Comparison of ENCODE assay signal across 10 cellular contexts in genomic region chr21:43733529-43734071, GRCh38. TPM values are rescaled to one million over a fixed set of nuclear protein-coding genes. Genes with fewer than 3 reads are reported as not detected.
DNase-seq lines count a peak whose midpoint lies in the region; ATAC-seq, FAIRE-seq and TF ChIP-seq lines count a peak whose summit lies in the region.
"Had no signal": no experiment of that assay in that cellular context is flagged by ENCODE, and none has a peak within 500 bp of the region (broad histone marks: within the 10 kb centered on the region; RNA-seq: fewer than 3 reads in every experiment).

No MANE protein-coding gene starts in this region.

- H3K9me3 Mint-ChIP-seq in CD4-positive, alpha-beta memory T cell = no peaks in the 10 kb centered on the region
- H3K9me3 Mint-ChIP-seq: activated naive CD4-positive, alpha-beta T cell treated with anti-CD3 and anti-CD28 coated beads, Interleukin-2, amount 50 U/mL, for 24 hours had no signal

- H3K27ac ChIP-seq in CD4-positive, alpha-beta memory T cell (ENCODE audit: low read depth, low read length) = no peak overlapping the region

- ATAC-seq in sciatic nerve (peak; percentile 55), Right ventricle myocardium inferior (no peak), GM19395 (IDR thresholded peaks at IDR 0.05; ENCODE audit: unreplicated experiment) (no peak), HG03196 (IDR thresholded peaks at IDR 0.05; ENCODE audit: unreplicated experiment) (no peak)

- H3K9me3 ChIP-seq in CD4-positive, alpha-beta memory T cell (ENCODE audit: control insufficient read depth in 1 of 2, low read length in 2 of 2) = no peaks in the 10 kb centered on the region

- POLR2A ChIA-PET in CD4-positive, alpha-beta memory T cell (lab: Charles Lee; ENCODE audit: partially characterized antibody) = interaction anchor here (1.0 kb wide), 1 partner anchor 14 kb away, joined by 3 read pairs; no protein-coding TSS in a partner anchor

- no peak for TF ChIP-seq CTCF in epithelial cell of esophagus (IDR thresholded peaks at IDR 0.05; ENCODE audit: insufficient read depth, low read depth, low read length, missing control alignments)

- FAIRE-seq in H54 (lab: Jason Lieb, UNC) = no peak
- FAIRE-seq: GM12891 had no signal

- intact Hi-C loops in CD4-positive, alpha-beta memory T cell (cut with micrococcal nuclease) = no loop called here
- intact Hi-C loops in sciatic nerve (cut with DNase I) (no loop called here), Right ventricle myocardium inferior (cut with DNase I) (no loop called here)

- H3K4me1 Mint-ChIP-seq in CD4-positive, alpha-beta memory T cell = peaks cover 21 to 31% (median 30%) of the 10 kb centered on the region in 4 donors

- TF ChIP-seq POLR2A in H54 (IDR thresholded peaks at IDR 0.05; ENCODE audit: low read depth, low read length) = no peak

- H3K4me3 ChIP-seq in CD4-positive, alpha-beta memory T cell (ENCODE audit: low read length in 2 of 2) = no peak overlapping the region
- no peak overlapping the region for H3K4me3 ChIP-seq in epithelial cell of esophagus (ENCODE audit: low read length)

- H3K4me3 Mint-ChIP-seq in CD4-positive, alpha-beta memory T cell = peak overlapping the region in 5 of 8 donors; percentile 25 to 80 (median 76)
- H3K4me3 Mint-ChIP-seq: activated naive CD4-positive, alpha-beta T cell treated with anti-CD3 and anti-CD28 coated beads, Interleukin-2, amount 50 U/mL, for 24 hours had no signal

- H3K36me3 Mint-ChIP-seq in CD4-positive, alpha-beta memory T cell = peaks cover 3 to 4% of the 10 kb centered on the region in 2 donors

- peaks cover 21% of the 10 kb centered on the region for H3K4me1 ChIP-seq in CD4-positive, alpha-beta memory T cell (ENCODE audit: insufficient read depth, low read length)

- peak in 2 of 5 donors; percentile 21 for DNase-seq in CD4-positive, alpha-beta memory T cell
- DNase-seq in SW480 (ENCODE audit: low spot score) (peak; percentile 66), epithelial cell of esophagus (ENCODE audit: low read depth) (peak; percentile 62), sciatic nerve (ENCODE audit: low spot score) (no peak), Right ventricle myocardium inferior (ENCODE audit: missing footprints) (no peak), H54 (ENCODE audit: insufficient read length, low spot score) (no peak)

- CTCF ChIA-PET in CD4-positive, alpha-beta memory T cell (lab: Charles Lee; ENCODE audit: partially characterized antibody) = no interaction called here

- H3K36me3 ChIP-seq in CD4-positive, alpha-beta memory T cell (ENCODE audit: insufficient read depth, low read length) = peaks cover 6% of the 10 kb centered on the region

- no peaks in the 10 kb centered on the region for H3K27me3 Mint-ChIP-seq in CD4-positive, alpha-beta memory T cell
- H3K27me3 Mint-ChIP-seq: activated naive CD4-positive, alpha-beta T cell treated with anti-CD3 and anti-CD28 coated beads, Interleukin-2, amount 50 U/mL, for 24 hours had no signal

- H3K27me3 ChIP-seq in CD4-positive, alpha-beta memory T cell (ENCODE audit: insufficient read depth, low read length) = no peaks in the 10 kb centered on the region

- H3K27ac Mint-ChIP-seq in CD4-positive, alpha-beta memory T cell = peak overlapping the region; percentile 32 to 97 (median 69)
- H3K27ac Mint-ChIP-seq: activated naive CD4-positive, alpha-beta T cell treated with anti-CD3 and anti-CD28 coated beads, Interleukin-2, amount 50 U/mL, for 24 hours had no signal

RNA-seq across cellular contexts. Expression of gene PDXK, which starts 14.7 kb away (rescaled TPM):
- total RNA-seq in CD4-positive, alpha-beta memory T cell = 10 to 100 TPM; 90.8 to 94.3 TPM
- 10 to 100 TPM; 37.5 to 64.1 TPM for polyA plus RNA-seq in CD4-positive, alpha-beta memory T cell
- 111 TPM for total RNA-seq in sciatic nerve
- total RNA-seq in Right ventricle myocardium inferior = 105 TPM

RNA-seq across cellular contexts. Expression of gene CSTB, which starts 42.5 kb away (rescaled TPM):
- 10 to 100 TPM; 46.0 to 48.8 TPM for total RNA-seq in CD4-positive, alpha-beta memory T cell
- polyA plus RNA-seq in CD4-positive, alpha-beta memory T cell = 10 to 100 TPM; 68.4 to 97.0 TPM
- total RNA-seq in sciatic nerve (52.1 TPM), Right ventricle myocardium inferior (44.1 TPM)

RNA-seq across cellular contexts. Expression of gene RRP1, which starts 55.8 kb away (rescaled TPM):
- 10 to 100 TPM; 25.4 to 27.7 TPM for total RNA-seq in CD4-positive, alpha-beta memory T cell
- 10 to 100 TPM; 13.5 to 22.2 TPM for polyA plus RNA-seq in CD4-positive, alpha-beta memory T cell
- 17.8 TPM for total RNA-seq in sciatic nerve
- total RNA-seq in Right ventricle myocardium inferior = 10.1 TPM

Comparison
In these comparisons a context has a peak if more than half of its experiments do, and no peak if none do; other contexts are left out.
1. DNase-seq: peak in SW480 (single experiment) and epithelial cell of esophagus (single experiment); none in sciatic nerve (single experiment), Right ventricle myocardium inferior (single experiment) and H54 (single experiment).